In the genomic region with DNA sequence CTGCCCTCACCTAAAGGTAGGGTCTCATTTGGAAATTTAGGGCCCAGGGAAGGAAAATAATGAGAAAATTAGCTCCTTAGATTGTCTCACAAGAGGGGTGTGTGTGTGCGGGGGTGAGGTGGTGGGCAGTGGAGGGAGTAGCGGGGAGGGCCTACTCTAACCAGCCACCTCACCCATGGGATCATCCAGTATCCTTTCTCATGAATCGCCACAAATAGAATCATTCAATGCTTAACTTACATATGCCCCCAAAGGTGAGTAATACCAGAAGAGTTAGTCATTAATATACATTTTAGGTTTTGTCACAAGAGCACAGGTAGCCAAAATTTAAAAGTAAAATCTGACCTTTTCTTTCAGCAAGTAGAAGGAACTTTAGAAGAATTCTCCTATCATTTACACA, we compare ENCODE assay signal across 32 cellular contexts.
"Had no signal": no experiment of that assay in that cellular context is flagged by ENCODE, and none has a peak within 500 bp of the region (broad histone marks: within the 10 kb centered on the region; RNA-seq: fewer than 3 reads in every experiment).

No MANE protein-coding gene starts in this region.

- H3K9me3 ChIP-seq: gastrocnemius medialis had no signal

- H3K4me3 Mint-ChIP-seq: activated B cell treated with CpG ODN at 0.5 μM for 24 hours; activated CD4-positive, alpha-beta memory T cell treated with anti-CD3 and anti-CD28 coated beads for 36 hours; activated CD8-positive, alpha-beta memory T cell treated with anti-CD3 and anti-CD28 coated beads, Interleukin-2, amount 10 ng/mL, durations not matched to agents 7 days and 5 days; activated CD8-positive, alpha-beta T cell treated with anti-CD3 and anti-CD28 coated beads, Interleukin-2, amount 10 ng/mL, durations not matched to agents 7 days and 5 days; activated naive CD4-positive, alpha-beta T cell treated with anti-CD3 and anti-CD28 coated beads for 36 hours; activated naive CD8-positive, alpha-beta T cell; activated T-helper 1 cell treated with anti-CD3 and anti-CD28 coated beads, Interleukin-12 subunit alpha, Interleukin-12 subunit beta, Interleukin-2, Interleukin-4 antibody, amounts not matched to agents 30 ng/mL and 10 ng/mL and 1 ng/mL, durations not matched to agents 14 hours and 24 hours and 36 hours; central memory CD8-positive, alpha-beta T cell; dendritic cell treated with granulocyte-macrophage colony-stimulating factor and Interleukin-4, amounts not matched to agents 40 ng/mL and 50 ng/mL, for 4 days; endodermal cell; T-cell; T-helper 1 cell treated with Interleukin-12 subunit alpha and Interleukin-12 subunit beta and Interleukin-4 antibody, amounts not matched to agents 30 μg/mL and 1 μg/mL, for 36 hours had no signal

- H3K4me1 ChIP-seq: gastrocnemius medialis had no signal

- ATAC-seq: activated CD4-positive, CD25-positive, alpha-beta regulatory T cell treated with anti-CD3 and anti-CD28 coated beads, Interleukin-2, amount 50 U/mL, for 24 hours; activated CD8-positive, alpha-beta memory T cell treated with anti-CD3 and anti-CD28 coated beads, Interleukin-2, amount 10 ng/mL, durations not matched to agents 7 days and 5 days; activated CD8-positive, alpha-beta T cell treated with anti-CD3 and anti-CD28 coated beads, Interleukin-2, amount 10 ng/mL, durations not matched to agents 7 days and 5 days; esophagus mucosa; gastrocnemius medialis; T-cell had no signal

- H3K27me3 Mint-ChIP-seq: activated B cell treated with CpG ODN at 0.5 μM for 24 hours; activated CD4-positive, alpha-beta memory T cell treated with anti-CD3 and anti-CD28 coated beads for 36 hours; activated CD8-positive, alpha-beta memory T cell treated with anti-CD3 and anti-CD28 coated beads, Interleukin-2, amount 10 ng/mL, durations not matched to agents 7 days and 5 days; activated naive CD8-positive, alpha-beta T cell; central memory CD8-positive, alpha-beta T cell; dendritic cell treated with granulocyte-macrophage colony-stimulating factor and Interleukin-4, amounts not matched to agents 40 ng/mL and 50 ng/mL, for 4 days; T-cell had no signal

- H3K4me1 Mint-ChIP-seq: activated B cell treated with CpG ODN at 0.5 μM for 24 hours; activated CD8-positive, alpha-beta memory T cell treated with anti-CD3 and anti-CD28 coated beads, Interleukin-2, amount 10 ng/mL, durations not matched to agents 7 days and 5 days; T-cell had no signal

- H3K27ac ChIP-seq: brain microvascular endothelial cell, coronary artery, gastrocnemius medialis, WERI-Rb-1 had no signal

- H3K36me3 ChIP-seq: brain microvascular endothelial cell, gastrocnemius medialis, WERI-Rb-1 had no signal

- H3K36me3 Mint-ChIP-seq: activated CD8-positive, alpha-beta memory T cell treated with anti-CD3 and anti-CD28 coated beads, Interleukin-2, amount 10 ng/mL, durations not matched to agents 7 days and 5 days had no signal

- H3K4me3 ChIP-seq: coronary artery, dorsolateral prefrontal cortex, gastrocnemius medialis had no signal

- H3K9me3 Mint-ChIP-seq: activated B cell treated with CpG ODN at 0.5 μM for 24 hours; activated CD4-positive, alpha-beta memory T cell treated with anti-CD3 and anti-CD28 coated beads for 36 hours; activated naive CD4-positive, alpha-beta T cell treated with anti-CD3 and anti-CD28 coated beads for 36 hours; activated T-helper 1 cell treated with anti-CD3 and anti-CD28 coated beads, Interleukin-12 subunit alpha, Interleukin-12 subunit beta, Interleukin-2, Interleukin-4 antibody, amounts not matched to agents 30 ng/mL and 10 ng/mL and 1 ng/mL, durations not matched to agents 14 hours and 24 hours and 36 hours; activated T-helper 2 cell treated with anti-CD3 and anti-CD28 coated beads, Interferon-gamma antibody, Interleukin-2, Interleukin-4, amounts not matched to agents 10 μg/mL and 5 μg/mL and 100 μg/mL, durations not matched to agents 14 hours and 24 hours and 36 hours; central memory CD8-positive, alpha-beta T cell; dendritic cell treated with granulocyte-macrophage colony-stimulating factor and Interleukin-4, amounts not matched to agents 40 ng/mL and 50 ng/mL, for 4 days; endodermal cell; T-cell; T-helper 1 cell treated with Interleukin-12 subunit alpha and Interleukin-12 subunit beta and Interleukin-4 antibody, amounts not matched to agents 30 μg/mL and 1 μg/mL, for 36 hours had no signal

- H3K27ac Mint-ChIP-seq: activated B cell treated with CpG ODN at 0.5 μM for 24 hours; activated CD4-positive, alpha-beta memory T cell treated with anti-CD3 and anti-CD28 coated beads for 36 hours; activated CD8-positive, alpha-beta memory T cell treated with anti-CD3 and anti-CD28 coated beads, Interleukin-2, amount 10 ng/mL, durations not matched to agents 7 days and 5 days; activated CD8-positive, alpha-beta T cell treated with anti-CD3 and anti-CD28 coated beads, Interleukin-2, amount 10 ng/mL, durations not matched to agents 7 days and 5 days; activated naive CD4-positive, alpha-beta T cell treated with anti-CD3 and anti-CD28 coated beads for 36 hours; activated naive CD8-positive, alpha-beta T cell; activated T-helper 1 cell treated with anti-CD3 and anti-CD28 coated beads, Interleukin-12 subunit alpha, Interleukin-12 subunit beta, Interleukin-2, Interleukin-4 antibody, amounts not matched to agents 30 ng/mL and 10 ng/mL and 1 ng/mL, durations not matched to agents 14 hours and 24 hours and 36 hours; activated T-helper 2 cell treated with anti-CD3 and anti-CD28 coated beads, Interferon-gamma antibody, Interleukin-2, Interleukin-4, amounts not matched to agents 10 μg/mL and 5 μg/mL and 100 μg/mL, durations not matched to agents 14 hours and 24 hours and 36 hours; dendritic cell treated with granulocyte-macrophage colony-stimulating factor and Interleukin-4, amounts not matched to agents 40 ng/mL and 50 ng/mL, for 4 days; endodermal cell; T-cell; T-helper 1 cell treated with Interleukin-12 subunit alpha and Interleukin-12 subunit beta and Interleukin-4 antibody, amounts not matched to agents 30 μg/mL and 1 μg/mL, for 36 hours had no signal

- DNase-seq: activated B cell treated with CpG ODN at 0.5 μM for 24 hours; activated CD4-positive, alpha-beta memory T cell treated with anti-CD3 and anti-CD28 coated beads for 36 hours; activated CD4-positive, alpha-beta T cell treated with anti-CD3 and anti-CD28 coated beads for 48 hours; activated CD8-positive, alpha-beta memory T cell treated with anti-CD3 and anti-CD28 coated beads, Interleukin-2, amount 10 ng/mL, durations not matched to agents 7 days and 5 days; activated CD8-positive, alpha-beta memory T cell treated with anti-CD3 and anti-CD28 coated beads, Interleukin-2, amount 50 U/mL, for 4 hours; activated CD8-positive, alpha-beta T cell treated with anti-CD3 and anti-CD28 coated beads, Interleukin-2, amount 10 ng/mL, durations not matched to agents 7 days and 5 days; activated effector memory CD4-positive, alpha-beta T cell treated with anti-CD3 and anti-CD28 coated beads, Interleukin-2, amount 50 U/mL, for 16 hours; activated naive CD4-positive, alpha-beta T cell treated with anti-CD3 and anti-CD28 coated beads for 36 hours; activated T-cell treated with anti-CD3 and anti-CD28 coated beads, Interleukin-2, amount 50 U/mL, for 1 hour; activated T-cell treated with anti-CD3 and anti-CD28 coated beads, Interleukin-2, amount 50 U/mL, for 48 hours; amniotic stem cell; anterior cingulate cortex; brain microvascular endothelial cell; dorsolateral prefrontal cortex; effector memory CD4-positive, alpha-beta T cell; endodermal cell; foreskin fibroblast; gastrocnemius medialis; glutamatergic neuron; SW 1271; T-cell; T-helper 9 cell; WERI-Rb-1 had no signal

- H3K27me3 ChIP-seq: brain microvascular endothelial cell, dorsolateral prefrontal cortex, gastrocnemius medialis had no signal
